ENCODE assay signal across 26 cellular contexts in the genomic region with DNA sequence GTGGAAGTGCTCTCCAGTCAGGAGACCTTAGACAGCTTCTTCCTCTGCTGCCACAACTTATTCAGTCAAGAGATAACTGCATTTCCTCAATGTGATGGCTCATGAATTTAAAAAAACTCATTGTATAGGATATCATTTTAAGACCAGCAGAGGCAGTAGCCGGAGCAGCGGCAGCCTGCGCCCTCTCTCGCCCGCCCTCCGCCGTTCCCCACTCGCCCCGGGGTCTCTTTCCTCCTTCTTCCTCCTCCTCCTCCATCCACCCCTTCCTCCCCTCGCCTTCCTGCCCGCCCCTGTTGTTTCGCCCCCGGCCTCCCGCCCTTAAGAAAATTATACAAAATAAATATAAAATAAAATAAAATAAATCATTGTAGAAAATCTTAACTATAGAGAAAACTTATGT.
"Had no signal": no experiment of that assay in that cellular context is flagged by ENCODE, and none has a peak within 500 bp of the region (broad histone marks: within the 10 kb centered on the region; RNA-seq: fewer than 3 reads in every experiment).

No MANE protein-coding gene starts in this region.

- H3K4me1 ChIP-seq: gastrocnemius medialis had no signal

- H3K27me3 ChIP-seq: brain microvascular endothelial cell, dorsolateral prefrontal cortex, gastrocnemius medialis had no signal

- DNase-seq: activated CD4-positive, alpha-beta T cell treated with anti-CD3 and anti-CD28 coated beads for 4 hours; activated CD4-positive, alpha-beta T cell treated with anti-CD3 and anti-CD28 coated beads, Interleukin-2, amount 50 U/mL, for 48 hours; activated CD8-positive, alpha-beta memory T cell treated with anti-CD3 and anti-CD28 coated beads, Interleukin-2, amount 50 U/mL, for 4 hours; activated effector memory CD4-positive, alpha-beta T cell treated with anti-CD3 and anti-CD28 coated beads, Interleukin-2, amount 50 U/mL, for 16 hours; activated naive CD4-positive, alpha-beta T cell treated with anti-CD3 and anti-CD28 coated beads for 36 hours; activated naive CD8-positive, alpha-beta T cell treated with anti-CD3 and anti-CD28 coated beads, Interleukin-2, amount 10 ng/mL, durations not matched to agents 7 days and 5 days; activated T-cell treated with anti-CD3 and anti-CD28 coated beads, Interleukin-2, amount 50 U/mL, for 1 hour; brain microvascular endothelial cell; dorsolateral prefrontal cortex; effector memory CD4-positive, alpha-beta T cell; erythroblast; gastrocnemius medialis; glutamatergic neuron; immature natural killer cell; kidney; left colon; natural killer cell; posterior cingulate gyrus; right cardiac atrium; stimulated activated CD4-positive, alpha-beta T cell treated with anti-CD3 and anti-CD28 coated beads, Interleukin-2, amount 100 ng/mL, for 48 hours; stimulated activated naive CD4-positive, alpha-beta T cell treated with Interleukin-2 at 50 U/mL for 16 hours; T-helper 2 cell; trophoblast cell had no signal

- H3K9me3 ChIP-seq: gastrocnemius medialis, thoracic aorta had no signal

- H3K27ac ChIP-seq: brain microvascular endothelial cell, coronary artery, dorsolateral prefrontal cortex, gastrocnemius medialis, thoracic aorta had no signal

- H3K36me3 ChIP-seq: brain microvascular endothelial cell, gastrocnemius medialis, thoracic aorta had no signal

- H3K4me3 Mint-ChIP-seq: activated naive CD4-positive, alpha-beta T cell treated with anti-CD3 and anti-CD28 coated beads for 36 hours; activated naive CD8-positive, alpha-beta T cell treated with anti-CD3 and anti-CD28 coated beads, Interleukin-2, amount 10 ng/mL, durations not matched to agents 7 days and 5 days; activated T-helper 1 cell treated with anti-CD3 and anti-CD28 coated beads, Interleukin-12 subunit alpha, Interleukin-12 subunit beta, Interleukin-2, Interleukin-4 antibody, amounts not matched to agents 30 ng/mL and 10 ng/mL and 1 ng/mL, durations not matched to agents 14 hours and 24 hours and 36 hours; immature natural killer cell; natural killer cell had no signal

- ATAC-seq: gastrocnemius medialis, left colon, natural killer cell, right cardiac atrium had no signal

- H3K27ac Mint-ChIP-seq: activated naive CD4-positive, alpha-beta T cell treated with anti-CD3 and anti-CD28 coated beads for 36 hours; activated naive CD8-positive, alpha-beta T cell treated with anti-CD3 and anti-CD28 coated beads, Interleukin-2, amount 10 ng/mL, durations not matched to agents 7 days and 5 days; activated T-helper 1 cell treated with anti-CD3 and anti-CD28 coated beads, Interleukin-12 subunit alpha, Interleukin-12 subunit beta, Interleukin-2, Interleukin-4 antibody, amounts not matched to agents 30 ng/mL and 10 ng/mL and 1 ng/mL, durations not matched to agents 14 hours and 24 hours and 36 hours; immature natural killer cell; natural killer cell had no signal

- H3K27me3 Mint-ChIP-seq: activated naive CD8-positive, alpha-beta T cell treated with anti-CD3 and anti-CD28 coated beads, Interleukin-2, amount 10 ng/mL, durations not matched to agents 7 days and 5 days had no signal

- H3K9me3 Mint-ChIP-seq: activated naive CD4-positive, alpha-beta T cell treated with anti-CD3 and anti-CD28 coated beads for 36 hours; activated naive CD8-positive, alpha-beta T cell treated with anti-CD3 and anti-CD28 coated beads, Interleukin-2, amount 10 ng/mL, durations not matched to agents 7 days and 5 days; activated T-helper 1 cell treated with anti-CD3 and anti-CD28 coated beads, Interleukin-12 subunit alpha, Interleukin-12 subunit beta, Interleukin-2, Interleukin-4 antibody, amounts not matched to agents 30 ng/mL and 10 ng/mL and 1 ng/mL, durations not matched to agents 14 hours and 24 hours and 36 hours had no signal

- H3K4me1 Mint-ChIP-seq: activated naive CD8-positive, alpha-beta T cell treated with anti-CD3 and anti-CD28 coated beads, Interleukin-2, amount 10 ng/mL, durations not matched to agents 7 days and 5 days; immature natural killer cell; natural killer cell had no signal

- H3K4me3 ChIP-seq: coronary artery, dorsolateral prefrontal cortex, gastrocnemius medialis, thoracic aorta had no signal

- H3K36me3 Mint-ChIP-seq: activated naive CD8-positive, alpha-beta T cell treated with anti-CD3 and anti-CD28 coated beads, Interleukin-2, amount 10 ng/mL, durations not matched to agents 7 days and 5 days; immature natural killer cell; natural killer cell had no signal
